ENCODE assay signal across 8 cellular contexts in genomic region chr4:14254252-14254651, GRCh38.
A peak's percentile ranks its signal among the peaks of the same experiment; 100 is the strongest.
DNase-seq lines count a peak whose midpoint lies in the region; ATAC-seq, FAIRE-seq and TF ChIP-seq lines count a peak whose summit lies in the region.

No MANE protein-coding gene starts in this region.

- H3K4me1 ChIP-seq in adipocyte (ENCODE audit: control insufficient read depth, insufficient read depth, low read length) (no peaks in the 10 kb centered on the region), keratinocyte (ENCODE audit: control insufficient read depth, extremely low read depth, insufficient read depth, low read length) (no peaks in the 10 kb centered on the region), upper lobe of right lung (no peaks in the 10 kb centered on the region)

- no peak overlapping the region for H2AFZ ChIP-seq in keratinocyte (ENCODE audit: control insufficient read depth, low read length)

- in situ Hi-C loops in ACHN (cut with HindIII; ENCODE audit: low pct_ligation_motif_present, low pct_unique_long_range_greater_than_20kb, low sequenced_read_pairs): no loop called here

- no peaks in the 10 kb centered on the region for H3K79me2 ChIP-seq in keratinocyte (ENCODE audit: control insufficient read depth, insufficient read depth, low read length)

- H3K27ac Mint-ChIP-seq in activated T-helper 17 cell treated with anti-CD3 and anti-CD28 coated beads, Interleukin-2, amount 50 U/mL, for 72 hours: no peak overlapping the region

- no peaks in the 10 kb centered on the region for H3K36me3 ChIP-seq in adipocyte (ENCODE audit: control insufficient read depth, insufficient read depth, low read length, severe bottlenecking)
- no peaks in the 10 kb centered on the region for H3K36me3 ChIP-seq in keratinocyte (ENCODE audit: control insufficient read depth in 2 of 2, extremely low read depth in 1 of 2, insufficient read depth in 2 of 2, low read length in 2 of 2)
- H3K36me3 ChIP-seq in upper lobe of right lung: no peaks in the 10 kb centered on the region

- H3K9ac ChIP-seq in adipocyte (ENCODE audit: low read length) (no peak overlapping the region), keratinocyte (ENCODE audit: control insufficient read depth, extremely low read depth, insufficient read depth, low read length) (no peak overlapping the region)

- DNase-seq in ACHN (peak; percentile 32), adipocyte (ENCODE audit: low read depth) (peak; percentile 26), keratinocyte (ENCODE audit: low read depth, low spot score) (no peak), upper lobe of right lung (peak; percentile 60)

- no peaks in the 10 kb centered on the region for H3K9me3 ChIP-seq in adipocyte (ENCODE audit: control insufficient read depth, low read length)
- no peaks in the 10 kb centered on the region for H3K9me3 ChIP-seq in keratinocyte (ENCODE audit: control insufficient read depth, low read depth, low read length)
- H3K9me3 ChIP-seq in upper lobe of right lung: no peaks in the 10 kb centered on the region

- no peaks in the 10 kb centered on the region for H3K27me3 Mint-ChIP-seq in activated T-helper 17 cell treated with anti-CD3 and anti-CD28 coated beads, Interleukin-2, amount 50 U/mL, for 72 hours

- no peak for FAIRE-seq in keratinocyte (lab: Jason Lieb, UNC)

- no peaks in the 10 kb centered on the region for H3K36me3 Mint-ChIP-seq in activated T-helper 17 cell treated with anti-CD3 and anti-CD28 coated beads, Interleukin-2, amount 50 U/mL, for 72 hours (ENCODE audit: low read depth)

- no peaks in the 10 kb centered on the region for H3K27me3 ChIP-seq in adipocyte (replicated peaks; ENCODE audit: control insufficient read depth, insufficient read depth, low read length)
- H3K27me3 ChIP-seq in keratinocyte (ENCODE audit: control insufficient read depth, extremely low read depth, insufficient read depth, low read length): no peaks in the 10 kb centered on the region
- no peaks in the 10 kb centered on the region for H3K27me3 ChIP-seq in upper lobe of right lung

- H3K4me1 Mint-ChIP-seq in activated T-helper 17 cell treated with anti-CD3 and anti-CD28 coated beads, Interleukin-2, amount 50 U/mL, for 72 hours: no peaks in the 10 kb centered on the region

- H3K27ac ChIP-seq in keratinocyte (ENCODE audit: control insufficient read depth, insufficient read depth, low read length) (no peak overlapping the region), upper lobe of right lung (no peak overlapping the region)

- peaks cover 5% of the 10 kb centered on the region for H3K9me3 Mint-ChIP-seq in activated T-helper 17 cell treated with anti-CD3 and anti-CD28 coated beads, Interleukin-2, amount 50 U/mL, for 72 hours

- no peak overlapping the region for H3K4me2 ChIP-seq in keratinocyte (ENCODE audit: control insufficient read depth, extremely low read depth, insufficient read depth, low read depth, low read length)

- no peaks in the 10 kb centered on the region for H3K9me1 ChIP-seq in keratinocyte (ENCODE audit: control insufficient read depth, extremely low read depth, insufficient read depth, low read length)

- H3K4me3 Mint-ChIP-seq in activated T-helper 17 cell treated with anti-CD3 and anti-CD28 coated beads, Interleukin-2, amount 50 U/mL, for 72 hours: no peak overlapping the region

- dilution Hi-C loops in keratinocyte (cut with MboI; ENCODE audit: extremely low pct_ligation_motif_present, low sequenced_read_pairs): no loop called here

- intact Hi-C loops in upper lobe of right lung (cut with DNase I): no loop called here

- ATAC-seq in HG03175 (IDR thresholded peaks at IDR 0.05; ENCODE audit: unreplicated experiment): peak; percentile 71
- ATAC-seq in upper lobe of right lung: peak; percentile 88
- ATAC-seq in activated T-helper 17 cell treated with anti-CD3 and anti-CD28 coated beads, Interleukin-2, amount 50 U/mL, for 72 hours (replicated peaks): no peak
- no peak for ATAC-seq in GM21529 (IDR thresholded peaks at IDR 0.05; ENCODE audit: unreplicated experiment)

- peak; percentile 47; the same call in 1 of the 2 replicates for TF ChIP-seq CTCF in GM12875 (IDR thresholded peaks at IDR 0.05; ENCODE audit: borderline replicate concordance, insufficient read depth, low read depth, low read length)
- peak; percentile 72 to 84 (median 79) for TF ChIP-seq CTCF in keratinocyte (optimal IDR thresholded peaks at IDR 0.05 in 1 of 3, IDR thresholded peaks at IDR 0.05 in 1 of 3, conservative IDR thresholded peaks at IDR 0.05 in 1 of 3; ENCODE audit: extremely low read depth in 1 of 3, insufficient read depth in 2 of 3, low read length in 3 of 3)
- peak; percentile 64 for TF ChIP-seq CTCF in upper lobe of right lung (IDR thresholded peaks at IDR 0.05)

- H4K20me1 ChIP-seq in keratinocyte (ENCODE audit: control insufficient read depth, extremely low read depth, insufficient read depth, low read length): no peaks in the 10 kb centered on the region

- H3K4me3 ChIP-seq in GM12875 (ENCODE audit: low read depth, low read length): no peak overlapping the region
- H3K4me3 ChIP-seq in adipocyte (ENCODE audit: low read length): no peak overlapping the region
- H3K4me3 ChIP-seq in keratinocyte (ENCODE audit: control insufficient read depth in 2 of 3, extremely low read depth in 1 of 3, insufficient read depth in 2 of 3, low read depth in 1 of 3, low read length in 3 of 3): no peak overlapping the region
- H3K4me3 ChIP-seq in upper lobe of right lung: no peak overlapping the region

Comparison
In these comparisons a context has a peak if more than half of its experiments do, and no peak if none do; other contexts are left out.
1. ATAC-seq: peak in HG03175 (single experiment) and upper lobe of right lung (single experiment); none in activated T-helper 17 cell treated with anti-CD3 and anti-CD28 coated beads, Interleukin-2, amount 50 U/mL, for 72 hours (single experiment) and GM21529 (single experiment).
2. Peak in every context shown above with its lines, with median percentiles within 50 percentile points of each other: CTCF ChIP-seq.